ENCODE assay signal across 14 cellular contexts in genomic region chr14:31297112-31297511, GRCh38.
DNase-seq lines count a peak whose midpoint lies in the region; ATAC-seq, FAIRE-seq and TF ChIP-seq lines count a peak whose summit lies in the region.
"Had no signal": no experiment of that assay in that cellular context is flagged by ENCODE, and none has a peak within 500 bp of the region (broad histone marks: within the 10 kb centered on the region; RNA-seq: fewer than 3 reads in every experiment).

No MANE protein-coding gene starts in this region.

- no peaks in the 10 kb centered on the region for H3K9me3 ChIP-seq in HepG2 (ENCODE audit: low read length)
- H3K9me3 ChIP-seq in right lobe of liver: no peaks in the 10 kb centered on the region
- H3K9me3 ChIP-seq in T-helper 17 cell (ENCODE audit: control insufficient read depth, low read length, poor library complexity, severe bottlenecking): no peaks in the 10 kb centered on the region
- H3K9me3 ChIP-seq in H1 (ENCODE audit: insufficient read depth in 2 of 2, low read depth in 1 of 2, low read length in 1 of 2): no peaks in the 10 kb centered on the region
- H3K9me3 ChIP-seq: BLaER1 treated with 17β-estradiol and CSF1 and Interleukin-3, amounts not matched to agents 10 nM and 100 nM had no signal

- BruUV-seq in HepG2 (replicated peaks; lab: Mats Ljungman, UMichigan): no TSS peak

- TF ChIP-seq EP300 in HepG2 (IDR thresholded peaks at IDR 0.05; ENCODE audit: low read depth in 2 of 2, low read length in 2 of 2): 0 out of 4 replicates have a peak, but pooled peaks of 1 of the 2 experiments have one; percentile 10
- TF ChIP-seq EP300 in HepG2 (CRISPR knock-in tag; IDR thresholded peaks at IDR 0.05; ENCODE audit: borderline replicate concordance): no peak
- no peak for TF ChIP-seq EP300 in H1 (IDR thresholded peaks at IDR 0.05; ENCODE audit: borderline replicate concordance in 1 of 2, low read depth in 2 of 2, low read length in 2 of 2)

- peak; percentile 52 for DNase-seq in HepG2 (ENCODE audit: low spot score)
- no peak for DNase-seq in right lobe of liver
- DNase-seq in T-helper 17 cell: no peak
- no peak for DNase-seq in H1 (ENCODE audit: low read depth in 1 of 2, low spot score in 2 of 2)
- DNase-seq in NCI-H1092 treated with DMSO at 0.1 percent for 48 hours (lab: John Stamatoyannopoulos, UW): no peak
- no peak for DNase-seq in left ventricle myocardium superior
- DNase-seq: 8988T; CD4-positive, CD25-positive, alpha-beta regulatory T cell; H7; IMR-90; KBM-7 had no signal

- no peaks in the 10 kb centered on the region for H3K27me3 Mint-ChIP-seq in T-helper 17 cell
- H3K27me3 Mint-ChIP-seq: CD4-positive, CD25-positive, alpha-beta regulatory T cell had no signal

- in situ Hi-C loops in HepG2 (cut with HindIII; ENCODE audit: extremely low pct_ligation_motif_present, low pct_unique_long_range_greater_than_20kb): no loop called here

- peaks cover 3% of the 10 kb centered on the region for H3K4me1 Mint-ChIP-seq in T-helper 17 cell
- H3K4me1 Mint-ChIP-seq: CD4-positive, CD25-positive, alpha-beta regulatory T cell had no signal

- no peak overlapping the region for H3K4me3 ChIP-seq in HepG2 (replicated peaks in 1 of 3; ENCODE audit: insufficient read depth in 1 of 3, low read depth in 2 of 3, low read length in 3 of 3)
- no peak overlapping the region for H3K4me3 ChIP-seq in right lobe of liver
- no peak overlapping the region for H3K4me3 ChIP-seq in H1 (ENCODE audit: extremely low read depth in 1 of 4, insufficient read depth in 2 of 4, low read depth in 3 of 4, low read length in 4 of 4)
- H3K4me3 ChIP-seq: BLaER1 treated with 17β-estradiol and CSF1 and Interleukin-3, amounts not matched to agents 10 nM and 100 nM had no signal

- ATAC-seq in HepG2 (peak; percentile 58), right lobe of liver (no peak), T-helper 17 cell (no peak), GM21515 (IDR thresholded peaks at IDR 0.05; ENCODE audit: unreplicated experiment) (no peak), left ventricle myocardium superior (no peak)

- H3K56ac ChIP-seq in H1 (replicated peaks; ENCODE audit: insufficient read length, low read depth, low read length): no peak overlapping the region

- H3K14ac ChIP-seq in H1 (ENCODE audit: insufficient read length): no peak overlapping the region

- no peak overlapping the region for H4K5ac ChIP-seq in H1 (ENCODE audit: insufficient read length, low read depth, low read length)

- H4K8ac ChIP-seq in H1 (ENCODE audit: extremely low read depth, insufficient read depth, low read length): no peak overlapping the region

- 0 out of 2 replicates have a peak overlapping the region, but pooled peaks have one; percentile 82 for H2AK5ac ChIP-seq in H1 (ENCODE audit: low read depth, low read length)

- TF ChIP-seq POLR2A in HepG2 (IDR thresholded peaks at IDR 0.05; ENCODE audit: insufficient read depth in 1 of 2, low read depth in 2 of 2, low read length in 2 of 2) (no peak), right lobe of liver (IDR thresholded peaks at IDR 0.05) (no peak), H1 (IDR thresholded peaks at IDR 0.05; ENCODE audit: control extremely low read depth in 1 of 2, low read depth in 2 of 2, low read length in 2 of 2) (no peak)

- no peak overlapping the region for H4K91ac ChIP-seq in H1 (replicated peaks; ENCODE audit: insufficient read length, low read length)

- no peak overlapping the region for H3K4me3 Mint-ChIP-seq in T-helper 17 cell
- H3K4me3 Mint-ChIP-seq: CD4-positive, CD25-positive, alpha-beta regulatory T cell had no signal

- peak overlapping the region; percentile 4 for H3K27ac Mint-ChIP-seq in T-helper 17 cell

- no peak overlapping the region for H2BK120ac ChIP-seq in H1 (replicated peaks; ENCODE audit: low read depth, low read length)

- H3K4me1 ChIP-seq in HepG2 (ENCODE audit: insufficient read depth, low read length) (peaks cover 21% of the 10 kb centered on the region), right lobe of liver (no peaks in the 10 kb centered on the region), H1 (replicated peaks in 1 of 4; ENCODE audit: control insufficient read depth in 3 of 4, insufficient read depth in 4 of 4, low read length in 3 of 4) (peaks cover 0 to 13% (median 2%) of the 10 kb centered on the region in 4 experiments; a peak in 2 of 7 replicates)

- H3K9ac ChIP-seq in HepG2 (ENCODE audit: insufficient read depth, low read depth, low read length) (no peak overlapping the region), H1 (replicated peaks in 1 of 4; ENCODE audit: extremely low read depth in 1 of 4, low read depth in 3 of 4, low read length in 3 of 4) (no peak overlapping the region)
- H3K9ac ChIP-seq: BLaER1 treated with 17β-estradiol and CSF1 and Interleukin-3, amounts not matched to agents 10 nM and 100 nM had no signal

- H3K27me3 ChIP-seq in HepG2 (ENCODE audit: control insufficient read depth in 1 of 2, insufficient read depth in 2 of 2, low read length in 2 of 2) (no peaks in the 10 kb centered on the region), right lobe of liver (no peaks in the 10 kb centered on the region), H1 (replicated peaks in 1 of 4; ENCODE audit: control insufficient read depth in 3 of 4, extremely low read depth in 1 of 4, insufficient read depth in 3 of 4, low read length in 3 of 4) (no peaks in the 10 kb centered on the region)
- H3K27me3 ChIP-seq: BLaER1 treated with 17β-estradiol and CSF1 and Interleukin-3, amounts not matched to agents 10 nM and 100 nM had no signal

- H3K27ac ChIP-seq in HepG2 (ENCODE audit: extremely low read length, insufficient read depth, low read length) (no peak overlapping the region), right lobe of liver (no peak overlapping the region), H1 (ENCODE audit: low read depth, low read length) (no peak overlapping the region)
- H3K27ac ChIP-seq: BLaER1 treated with 17β-estradiol and CSF1 and Interleukin-3, amounts not matched to agents 10 nM and 100 nM; HL-60 had no signal

- H3K79me2 ChIP-seq in HepG2 (ENCODE audit: insufficient read depth, low read length) (no peaks in the 10 kb centered on the region), H1 (ENCODE audit: control insufficient read depth in 1 of 2, insufficient read depth in 2 of 2, low read length in 2 of 2) (no peaks in the 10 kb centered on the region)

- CTCF ChIA-PET in HepG2 (lab: Yijun Ruan, JAX; ENCODE audit: low intra/inter-chr PET ratio, low total read pairs): no interaction called here
- CTCF ChIA-PET in H1 (lab: Charles Lee; ENCODE audit: partially characterized antibody): interaction anchor here (1.4 to 4.0 kb wide), 3 partner anchors 11 to 89 kb away, joined by 4 to 31 read pairs (median 5); partner anchors contain the start of gene HECTD1

- no peak overlapping the region for H2BK15ac ChIP-seq in H1 (ENCODE audit: low read length)

- FAIRE-seq in HepG2 (lab: Jason Lieb, UNC) (peak; percentile 21), H1 (lab: Jason Lieb, UNC) (no peak)

- no peak overlapping the region for H2BK12ac ChIP-seq in H1 (ENCODE audit: low read depth, low read length)

- H4K20me1 ChIP-seq in HepG2 (ENCODE audit: insufficient read depth, low read length) (no peaks in the 10 kb centered on the region), H1 (replicated peaks in 1 of 2; ENCODE audit: control insufficient read depth in 1 of 2, insufficient read depth in 2 of 2, low read length in 2 of 2) (no peaks in the 10 kb centered on the region)
- H4K20me1 ChIP-seq: BLaER1 treated with 17β-estradiol and CSF1 and Interleukin-3, amounts not matched to agents 10 nM and 100 nM had no signal

- H2AFZ ChIP-seq in HepG2 (ENCODE audit: low read length) (no peak overlapping the region), H1 (ENCODE audit: low read length) (no peak overlapping the region)

- TF ChIP-seq CTCF in HepG2 (CRISPR knock-in tag; IDR thresholded peaks at IDR 0.05) (no peak), right lobe of liver (IDR thresholded peaks at IDR 0.05) (no peak), H1 (IDR thresholded peaks at IDR 0.05; ENCODE audit: control extremely low read depth in 1 of 3, insufficient read depth in 1 of 3, low read depth in 1 of 3, low read length in 3 of 3) (no peak)

- H3K4me2 ChIP-seq in HepG2 (ENCODE audit: low read depth, low read length) (no peak overlapping the region), H1 (ENCODE audit: insufficient read depth in 1 of 2, low read depth in 2 of 2, low read length in 2 of 2) (no peak overlapping the region)
- H3K4me2 ChIP-seq: BLaER1 treated with 17β-estradiol and CSF1 and Interleukin-3, amounts not matched to agents 10 nM and 100 nM had no signal

- H3K23me2 ChIP-seq in H1 (ENCODE audit: low read depth, low read length): no peaks in the 10 kb centered on the region

- TF ChIP-seq RAD21 in HepG2 (CRISPR knock-in tag; IDR thresholded peaks at IDR 0.05) (no peak), H1 (IDR thresholded peaks at IDR 0.05 in 1 of 2, conservative IDR thresholded peaks at IDR 0.05 in 1 of 2; ENCODE audit: low read depth in 2 of 2, low read length in 2 of 2) (no peak)

- H2BK5ac ChIP-seq in H1 (ENCODE audit: low read depth, low read length): peak overlapping the region; percentile 48; the same call in 1 of the 2 replicates

- H2BK20ac ChIP-seq in H1 (ENCODE audit: low read length): no peak overlapping the region

- POLR2A ChIA-PET in HepG2 (lab: Yijun Ruan, JAX) (interaction anchor here (1.5 to 2.7 kb wide), 3 partner anchors 10 to 89 kb away, joined by 3 to 18 read pairs (median 8); partner anchors contain the start of gene HECTD1), H1 (lab: Charles Lee; ENCODE audit: partially characterized antibody) (no interaction called here)

- H3K4ac ChIP-seq in H1 (replicated peaks; ENCODE audit: insufficient read length, low read depth, low read length): no peak overlapping the region

- H3K36me3 ChIP-seq in HepG2 (replicated peaks in 1 of 2; ENCODE audit: control insufficient read depth in 1 of 2, insufficient read depth in 2 of 2, low read length in 2 of 2) (peaks cover 2 to 18% of the 10 kb centered on the region in 2 experiments; a peak in 3 of 5 replicates), right lobe of liver (peaks cover 0 to 15% (median 0%) of the 10 kb centered on the region in 4 donors), H1 (ENCODE audit: control insufficient read depth in 2 of 4, insufficient read depth in 4 of 4, low read length in 3 of 4) (peaks cover 0 to 2% (median 0%) of the 10 kb centered on the region in 4 experiments; a peak in 2 of 8 replicates)

- intact Hi-C loops in HepG2 (cut with micrococcal nuclease; ENCODE audit: unreplicated experiment) (no loop called here), right lobe of liver (cut with DNase I) (no loop called here), left ventricle myocardium superior (cut with micrococcal nuclease) (no loop called here)

- H3K18ac ChIP-seq in H1 (ENCODE audit: extremely low read depth, low read length): no peak overlapping the region

- H3K36me3 Mint-ChIP-seq in T-helper 17 cell (ENCODE audit: low read depth): peaks cover 9% of the 10 kb centered on the region

- no peaks in the 10 kb centered on the region for H3K79me1 ChIP-seq in H1 (ENCODE audit: low read depth, low read length)

- 74% methylated on average over 6 of the region's 6 CpGs for WGBS in HepG2 (ENCODE audit: low lambda C conversion rate)
- 82% methylated on average over 5 of the region's 6 CpGs for WGBS in right lobe of liver (ENCODE audit: insufficient coverage, low coverage, low lambda C conversion rate, missing lambda C conversion rate)
- 93% methylated on average over 6 of the region's 6 CpGs; no CpG with 5 or more reads in 1 of the 2 experiments for WGBS in H1 (ENCODE audit: extremely low coverage in 1 of 2, insufficient coverage in 1 of 2, insufficient read length in 1 of 2, insufficient replicate concordance in 2 of 2, low coverage in 1 of 2, low lambda C conversion rate in 2 of 2, missing lambda C conversion rate in 1 of 2), 2 experiments

- H3K23ac ChIP-seq in H1 (ENCODE audit: insufficient read length): no peak overlapping the region

Comparison
In these comparisons a context has a peak if more than half of its experiments do, and no peak if none do; other contexts are left out.
1. Of the 41 proteins assayed by ChIP-seq in both HepG2 and H1: peak only in HepG2: HDAC2, JUND and TBP; only in H1: none; in both: none; in neither: 37; mixed calls (peak in some experiments, not most) for 1.